ENCODE assay signal across 17 cellular contexts in genomic region chr3:99950921-99951320, GRCh38.
A peak's percentile ranks its signal among the peaks of the same experiment; 100 is the strongest.
DNase-seq lines count a peak whose midpoint lies in the region; ATAC-seq and TF ChIP-seq lines count a peak whose summit lies in the region.
"Had no signal": no experiment of that assay in that cellular context is flagged by ENCODE, and none has a peak within 500 bp of the region (broad histone marks: within the 10 kb centered on the region; RNA-seq: fewer than 3 reads in every experiment).

No MANE protein-coding gene starts in this region.

- peak overlapping the region; percentile 66 for H3K27ac ChIP-seq in psoas muscle
- H3K27ac ChIP-seq: uterus had no signal

- H3K4me1 ChIP-seq in psoas muscle = peaks cover 71% of the 10 kb centered on the region

- H3K27me3 ChIP-seq in psoas muscle (ENCODE audit: insufficient read depth in 3 of 3, low read length in 2 of 3) = no peaks in the 10 kb centered on the region
- H3K27me3 ChIP-seq: uterus had no signal

- no peak for TF ChIP-seq CTCF in psoas muscle (IDR thresholded peaks at IDR 0.05)

- no peaks in the 10 kb centered on the region for H3K36me3 Mint-ChIP-seq in activated naive CD4-positive, alpha-beta T cell treated with anti-CD3 and anti-CD28 coated beads, Interleukin-2, amount 10 ng/mL, durations not matched to agents 7 days and 5 days
- H3K36me3 Mint-ChIP-seq: activated naive CD8-positive, alpha-beta T cell had no signal

- no peaks in the 10 kb centered on the region for H3K4me1 Mint-ChIP-seq in activated naive CD4-positive, alpha-beta T cell treated with anti-CD3 and anti-CD28 coated beads, Interleukin-2, amount 10 ng/mL, durations not matched to agents 7 days and 5 days

- H3K36me3 ChIP-seq in psoas muscle (ENCODE audit: insufficient read depth in 1 of 2, low read depth in 1 of 2) = no peaks in the 10 kb centered on the region
- H3K36me3 ChIP-seq: uterus had no signal

- peak in 2 of 4 donors; percentile 14 to 19 for ATAC-seq in psoas muscle

- no peak overlapping the region for H3K27ac Mint-ChIP-seq in activated naive CD4-positive, alpha-beta T cell treated with anti-CD3 and anti-CD28 coated beads, Interleukin-2, amount 10 ng/mL, durations not matched to agents 7 days and 5 days
- H3K27ac Mint-ChIP-seq: activated naive CD8-positive, alpha-beta T cell; memory B cell had no signal

- intact Hi-C loops in psoas muscle (cut with DNase I) = no loop called here

- DNase-seq in Daoy (ENCODE audit: low read depth) (peak; percentile 10), LHCN-M2 (ENCODE audit: low read depth) (peak; percentile 42), amniotic epithelial cell (ENCODE audit: low read depth) (peak; percentile 56), psoas muscle (no peak), NCI-H1105 (lab: John Stamatoyannopoulos, UW) (no peak), HT-29 (ENCODE audit: low spot score) (no peak), NCI-H69 (lab: John Stamatoyannopoulos, UW) (no peak)
- DNase-seq in activated naive CD4-positive, alpha-beta T cell treated with anti-CD3 and anti-CD28 coated beads, Interleukin-2, amount 10 ng/mL, durations not matched to agents 7 days and 5 days = no peak
- DNase-seq: NCI-H2171 treated with DMSO at 0.1 percent for 48 hours; RPMI8226; stimulated activated CD4-positive, alpha-beta T cell treated with anti-CD3 and anti-CD28 coated beads, Interleukin-15, amount 100 ng/mL, for 24 hours; stimulated activated naive CD4-positive, alpha-beta T cell; SW 1271; uterus had no signal

- H3K4me3 Mint-ChIP-seq in activated naive CD4-positive, alpha-beta T cell treated with anti-CD3 and anti-CD28 coated beads, Interleukin-2, amount 10 ng/mL, durations not matched to agents 7 days and 5 days = no peak overlapping the region
- H3K4me3 Mint-ChIP-seq: activated naive CD8-positive, alpha-beta T cell; memory B cell; nephron had no signal

- WGBS in psoas muscle, 3 donors = 0 to 46% (median 37%) methylated on average over 1 of the region's 1 CpG

- CTCF ChIA-PET in activated naive CD4-positive, alpha-beta T cell treated with anti-CD3 and anti-CD28 coated beads, Interleukin-2, amount 10 ng/mL, durations not matched to agents 7 days and 5 days (lab: Charles Lee) = no interaction called here

- H3K27me3 Mint-ChIP-seq in activated naive CD4-positive, alpha-beta T cell treated with anti-CD3 and anti-CD28 coated beads, Interleukin-2, amount 10 ng/mL, durations not matched to agents 7 days and 5 days = no peaks in the 10 kb centered on the region
- H3K27me3 Mint-ChIP-seq: activated naive CD8-positive, alpha-beta T cell; memory B cell had no signal

- no peak overlapping the region for H3K4me3 ChIP-seq in psoas muscle
- H3K4me3 ChIP-seq: uterus had no signal

- H3K9me3 ChIP-seq in psoas muscle = no peaks in the 10 kb centered on the region
- H3K9me3 ChIP-seq: uterus had no signal

- H3K9me3 Mint-ChIP-seq in activated naive CD4-positive, alpha-beta T cell treated with anti-CD3 and anti-CD28 coated beads, Interleukin-2, amount 10 ng/mL, durations not matched to agents 7 days and 5 days = no peaks in the 10 kb centered on the region
- H3K9me3 Mint-ChIP-seq: memory B cell, nephron had no signal

Comparison
In these comparisons a context has a peak if more than half of its experiments do, and no peak if none do; other contexts are left out.
1. DNase-seq: peak in Daoy (single experiment), LHCN-M2 (single experiment) and amniotic epithelial cell (single experiment); none in psoas muscle (0 of 2), NCI-H1105 (single experiment), HT-29 (single experiment), NCI-H69 (single experiment) and activated naive CD4-positive, alpha-beta T cell treated with anti-CD3 and anti-CD28 coated beads, Interleukin-2, amount 10 ng/mL, durations not matched to agents 7 days and 5 days (single experiment).